ENCODE assay signal across 16 cellular contexts in genomic region chr6:157002795-157003194, GRCh38.
"Had no signal": no experiment of that assay in that cellular context is flagged by ENCODE, and none has a peak within 500 bp of the region (broad histone marks: within the 10 kb centered on the region; RNA-seq: fewer than 3 reads in every experiment).

No MANE protein-coding gene starts in this region.

- H3K9me3 ChIP-seq: esophagus muscularis mucosa, mucosa of descending colon, testis had no signal

- ATAC-seq: activated CD4-positive, alpha-beta T cell treated with anti-CD3 and anti-CD28 coated beads for 36 hours; activated CD8-positive, alpha-beta T cell treated with anti-CD3 and anti-CD28 coated beads, Interleukin-2, amount 10 ng/mL, durations not matched to agents 7 days and 5 days; mucosa of descending colon; natural killer cell had no signal

- H3K9me3 Mint-ChIP-seq: activated naive CD4-positive, alpha-beta T cell treated with anti-CD3 and anti-CD28 coated beads for 36 hours; natural killer cell had no signal

- H3K27ac ChIP-seq: esophagus muscularis mucosa, testis had no signal

- H3K27me3 ChIP-seq: esophagus muscularis mucosa, testis had no signal

- H3K4me3 Mint-ChIP-seq: activated CD4-positive, alpha-beta T cell treated with anti-CD3 and anti-CD28 coated beads for 36 hours; activated CD8-positive, alpha-beta T cell treated with anti-CD3 and anti-CD28 coated beads, Interleukin-2, amount 10 ng/mL, durations not matched to agents 7 days and 5 days; activated naive CD4-positive, alpha-beta T cell treated with anti-CD3 and anti-CD28 coated beads for 36 hours; brain; natural killer cell had no signal

- DNase-seq: activated CD4-positive, alpha-beta T cell treated with anti-CD3 and anti-CD28 coated beads for 36 hours; activated CD8-positive, alpha-beta memory T cell treated with anti-CD3 and anti-CD28 coated beads, Interleukin-2, amount 50 U/mL, for 48 hours; activated CD8-positive, alpha-beta T cell treated with anti-CD3 and anti-CD28 coated beads, Interleukin-2, amount 10 ng/mL, durations not matched to agents 7 days and 5 days; activated naive CD4-positive, alpha-beta T cell treated with anti-CD3 and anti-CD28 coated beads for 36 hours; amniotic stem cell; dermis blood vessel endothelial cell; mucosa of descending colon; natural killer cell; nucleus accumbens; right cardiac atrium; stimulated activated naive CD4-positive, alpha-beta T cell treated with Interleukin-2 at 50 U/mL for 16 hours; T-helper 9 cell; testis had no signal

- H3K4me1 ChIP-seq: testis had no signal

- H3K36me3 ChIP-seq: esophagus muscularis mucosa had no signal

- H3K36me3 Mint-ChIP-seq: natural killer cell had no signal

- H3K4me3 ChIP-seq: esophagus muscularis mucosa, mucosa of descending colon, smooth muscle cell, testis had no signal

- H3K4me2 ChIP-seq: smooth muscle cell had no signal

- H3K27ac Mint-ChIP-seq: activated CD4-positive, alpha-beta T cell treated with anti-CD3 and anti-CD28 coated beads for 36 hours; activated CD8-positive, alpha-beta T cell treated with anti-CD3 and anti-CD28 coated beads, Interleukin-2, amount 10 ng/mL, durations not matched to agents 7 days and 5 days; activated naive CD4-positive, alpha-beta T cell treated with anti-CD3 and anti-CD28 coated beads for 36 hours had no signal

- H3K27me3 Mint-ChIP-seq: activated CD4-positive, alpha-beta T cell treated with anti-CD3 and anti-CD28 coated beads for 36 hours; brain had no signal
